ENCODE assay signal across 1 cellular context in the genomic region with DNA sequence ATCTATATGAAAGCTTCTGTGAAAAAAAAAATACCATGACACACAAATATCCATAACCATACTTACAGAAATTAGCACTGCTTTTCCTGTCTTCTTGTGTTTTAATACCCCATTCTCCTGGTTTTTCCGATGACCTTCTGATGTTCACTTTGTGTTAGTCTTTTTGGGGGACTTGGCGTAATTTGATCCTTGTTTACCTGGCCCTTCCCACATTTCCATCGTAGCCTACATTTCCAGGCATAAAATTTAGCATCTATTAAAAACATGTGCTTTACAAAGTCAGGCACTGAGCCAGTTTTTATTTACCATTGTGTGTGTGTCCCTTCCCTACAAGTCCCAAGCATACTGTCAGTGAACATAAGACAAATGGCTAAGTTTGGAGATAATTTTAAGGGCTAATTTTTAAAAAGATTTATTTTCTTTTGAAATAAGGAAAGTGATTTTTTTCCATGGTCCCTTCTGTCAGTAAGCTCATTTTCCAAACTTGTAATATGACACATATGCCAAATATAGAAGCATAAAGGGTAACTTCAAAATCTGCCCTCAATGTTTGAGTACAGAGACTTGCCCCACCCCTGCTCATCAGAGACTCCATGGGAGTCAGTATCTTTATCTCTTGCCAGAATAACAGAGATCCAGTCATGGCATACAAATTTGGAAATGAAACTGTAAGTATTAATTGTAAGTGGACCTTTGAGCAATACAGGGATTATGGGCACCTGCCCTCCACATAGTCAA.
TF ChIP-seq lines count a peak whose summit lies in the region.

No MANE protein-coding gene starts in this region.

TF ChIP-seq in HepG2, 621 proteins besides CTCF, POLR2A, EP300 and RAD21 (continued from another document):
- TF ChIP-seq, protein P1, sequence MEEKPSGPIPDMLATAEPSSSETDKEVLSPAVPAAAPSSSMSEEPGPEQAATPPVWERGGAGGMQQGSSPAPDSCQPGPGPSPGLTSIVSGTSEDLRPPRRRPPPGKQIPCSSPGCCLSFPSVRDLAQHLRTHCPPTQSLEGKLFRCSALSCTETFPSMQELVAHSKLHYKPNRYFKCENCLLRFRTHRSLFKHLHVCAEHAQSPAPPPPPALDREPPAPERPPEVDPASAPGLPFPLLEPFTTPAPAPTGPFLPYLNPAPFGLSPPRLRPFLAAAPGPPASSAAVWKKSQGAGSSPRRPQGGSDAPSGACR (CRISPR knock-in tag; IDR thresholded peaks at IDR 0.05): no peak
- TF ChIP-seq SRY (CRISPR knock-in tag; IDR thresholded peaks at IDR 0.05) (no peak), TEAD3 (CRISPR knock-in tag; optimal IDR thresholded peaks at IDR 0.05; ENCODE audit: borderline replicate concordance) (no peak), ZNF317 (CRISPR knock-in tag; IDR thresholded peaks at IDR 0.05) (no peak), KLF6 (CRISPR knock-in tag; IDR thresholded peaks at IDR 0.05) (no peak), FOSL1 (CRISPR knock-in tag; IDR thresholded peaks at IDR 0.05; ENCODE audit: borderline replicate concordance) (no peak), ATRX (CRISPR knock-in tag; IDR thresholded peaks at IDR 0.05; ENCODE audit: borderline replicate concordance) (no peak), ZSCAN20 (CRISPR knock-in tag; IDR thresholded peaks at IDR 0.05; ENCODE audit: borderline replicate concordance) (no peak), FLYWCH1 (CRISPR knock-in tag; IDR thresholded peaks at IDR 0.05) (no peak), NFE2L2 (IDR thresholded peaks at IDR 0.05; ENCODE audit: low read length) (no peak), RCOR2 (CRISPR knock-in tag; IDR thresholded peaks at IDR 0.05) (no peak), ZNF660 (CRISPR knock-in tag; IDR thresholded peaks at IDR 0.05; ENCODE audit: borderline replicate concordance, low read depth) (no peak), THAP11 (CRISPR knock-in tag; IDR thresholded peaks at IDR 0.05) (peak; percentile 38; the same call in 1 of the 2 replicates), PAX8 (CRISPR knock-in tag; IDR thresholded peaks at IDR 0.05; ENCODE audit: borderline replicate concordance) (no peak), FOXA3 (CRISPR knock-in tag; IDR thresholded peaks at IDR 0.05) (peak; percentile 43; the same call in 1 of the 2 replicates), RORA (CRISPR knock-in tag; IDR thresholded peaks at IDR 0.05) (no peak), SIX1 (CRISPR knock-in tag; IDR thresholded peaks at IDR 0.05; ENCODE audit: borderline replicate concordance) (peak; percentile 91; the same call in 1 of the 2 replicates)
- TF ChIP-seq, protein P2, sequence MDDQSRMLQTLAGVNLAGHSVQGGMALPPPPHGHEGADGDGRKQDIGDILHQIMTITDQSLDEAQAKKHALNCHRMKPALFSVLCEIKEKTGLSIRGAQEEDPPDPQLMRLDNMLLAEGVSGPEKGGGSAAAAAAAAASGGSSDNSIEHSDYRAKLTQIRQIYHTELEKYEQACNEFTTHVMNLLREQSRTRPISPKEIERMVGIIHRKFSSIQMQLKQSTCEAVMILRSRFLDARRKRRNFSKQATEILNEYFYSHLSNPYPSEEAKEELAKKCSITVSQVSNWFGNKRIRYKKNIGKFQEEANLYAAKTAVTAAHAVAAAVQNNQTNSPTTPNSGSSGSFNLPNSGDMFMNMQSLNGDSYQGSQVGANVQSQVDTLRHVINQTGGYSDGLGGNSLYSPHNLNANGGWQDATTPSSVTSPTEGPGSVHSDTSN (CRISPR knock-in tag; IDR thresholded peaks at IDR 0.05; ENCODE audit: borderline replicate concordance): no peak
- TF ChIP-seq, protein P3, sequence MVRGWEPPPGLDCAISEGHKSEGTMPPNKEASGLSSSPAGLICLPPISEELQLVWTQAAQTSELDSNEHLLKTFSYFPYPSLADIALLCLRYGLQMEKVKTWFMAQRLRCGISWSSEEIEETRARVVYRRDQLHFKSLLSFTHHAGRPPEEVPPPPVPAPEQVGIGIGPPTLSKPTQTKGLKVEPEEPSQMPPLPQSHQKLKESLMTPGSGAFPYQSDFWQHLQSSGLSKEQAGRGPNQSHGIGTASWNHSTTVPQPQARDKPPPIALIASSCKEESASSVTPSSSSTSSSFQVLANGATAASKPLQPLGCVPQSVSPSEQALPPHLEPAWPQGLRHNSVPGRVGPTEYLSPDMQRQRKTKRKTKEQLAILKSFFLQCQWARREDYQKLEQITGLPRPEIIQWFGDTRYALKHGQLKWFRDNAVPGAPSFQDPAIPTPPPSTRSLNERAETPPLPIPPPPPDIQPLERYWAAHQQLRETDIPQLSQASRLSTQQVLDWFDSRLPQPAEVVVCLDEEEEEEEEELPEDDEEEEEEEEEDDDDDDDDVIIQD (CRISPR knock-in tag; IDR thresholded peaks at IDR 0.05; ENCODE audit: low read depth): peak; percentile 38; the same call in 1 of the 2 replicates
- TF ChIP-seq, protein P4, sequence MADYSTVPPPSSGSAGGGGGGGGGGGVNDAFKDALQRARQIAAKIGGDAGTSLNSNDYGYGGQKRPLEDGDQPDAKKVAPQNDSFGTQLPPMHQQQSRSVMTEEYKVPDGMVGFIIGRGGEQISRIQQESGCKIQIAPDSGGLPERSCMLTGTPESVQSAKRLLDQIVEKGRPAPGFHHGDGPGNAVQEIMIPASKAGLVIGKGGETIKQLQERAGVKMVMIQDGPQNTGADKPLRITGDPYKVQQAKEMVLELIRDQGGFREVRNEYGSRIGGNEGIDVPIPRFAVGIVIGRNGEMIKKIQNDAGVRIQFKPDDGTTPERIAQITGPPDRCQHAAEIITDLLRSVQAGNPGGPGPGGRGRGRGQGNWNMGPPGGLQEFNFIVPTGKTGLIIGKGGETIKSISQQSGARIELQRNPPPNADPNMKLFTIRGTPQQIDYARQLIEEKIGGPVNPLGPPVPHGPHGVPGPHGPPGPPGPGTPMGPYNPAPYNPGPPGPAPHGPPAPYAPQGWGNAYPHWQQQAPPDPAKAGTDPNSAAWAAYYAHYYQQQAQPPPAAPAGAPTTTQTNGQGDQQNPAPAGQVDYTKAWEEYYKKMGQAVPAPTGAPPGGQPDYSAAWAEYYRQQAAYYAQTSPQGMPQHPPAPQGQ (CRISPR knock-in tag; IDR thresholded peaks at IDR 0.05; ENCODE audit: borderline replicate concordance): no peak
- TF ChIP-seq, protein P5, sequence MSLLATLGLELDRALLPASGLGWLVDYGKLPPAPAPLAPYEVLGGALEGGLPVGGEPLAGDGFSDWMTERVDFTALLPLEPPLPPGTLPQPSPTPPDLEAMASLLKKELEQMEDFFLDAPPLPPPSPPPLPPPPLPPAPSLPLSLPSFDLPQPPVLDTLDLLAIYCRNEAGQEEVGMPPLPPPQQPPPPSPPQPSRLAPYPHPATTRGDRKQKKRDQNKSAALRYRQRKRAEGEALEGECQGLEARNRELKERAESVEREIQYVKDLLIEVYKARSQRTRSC (CRISPR knock-in tag; IDR thresholded peaks at IDR 0.05; ENCODE audit: low read depth): no peak
TF ChIP-seq in HepG2: peak in this region for 16.
